ENCODE assay signal across 8 cellular contexts in the genomic region with DNA sequence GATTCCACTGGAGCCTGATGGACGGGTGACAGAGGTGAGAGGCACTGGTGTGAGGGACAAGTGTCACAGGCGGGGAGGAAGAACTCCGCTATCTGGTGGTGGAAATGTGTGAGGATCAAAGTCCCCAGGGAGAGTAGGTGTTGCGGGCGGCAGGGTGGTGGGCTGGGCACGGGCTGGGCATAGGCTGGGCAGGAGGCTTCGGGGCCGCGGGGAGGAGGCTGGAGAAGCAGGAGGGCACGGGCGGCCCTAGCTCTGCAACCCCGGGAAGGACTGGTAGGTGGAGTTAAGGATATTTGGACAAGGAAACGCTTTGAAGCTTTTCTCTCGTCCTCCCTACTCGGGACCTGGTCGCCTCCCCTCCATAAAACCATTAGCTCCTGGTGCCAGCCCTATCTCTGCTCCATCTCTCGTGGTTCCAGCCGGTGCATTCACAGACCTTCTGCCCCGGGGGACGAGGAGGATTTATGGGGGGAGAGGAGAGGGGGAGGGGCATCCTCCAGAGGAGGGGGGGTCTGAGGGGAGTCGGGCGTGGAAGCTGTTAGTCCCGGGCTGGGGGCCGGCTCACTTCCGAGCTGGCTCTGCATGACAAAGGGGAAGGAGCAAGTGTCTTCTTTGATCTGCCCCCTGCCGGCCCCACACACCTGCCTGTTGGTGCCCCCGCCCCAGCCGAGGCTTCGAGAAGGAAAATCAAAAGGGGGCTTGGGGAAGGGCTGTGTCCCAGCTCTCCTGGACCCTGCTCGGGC. TPM values are rescaled to one million over a fixed set of nuclear protein-coding genes. Genes with fewer than 3 reads are reported as not detected.
DNase-seq lines count a peak whose midpoint lies in the region; ATAC-seq and TF ChIP-seq lines count a peak whose summit lies in the region.

No MANE protein-coding gene starts in this region.

- H3K79me2 ChIP-seq in HCT116 (ENCODE audit: insufficient read depth, low read length), result no peaks in the 10 kb centered on the region

- H3K9me3 ChIP-seq in HCT116 (ENCODE audit: control insufficient read depth in 1 of 2, insufficient read depth in 1 of 2, low read depth in 1 of 2, low read length in 2 of 2) (no peaks in the 10 kb centered on the region), iPS-20b (ENCODE audit: insufficient read depth, low read depth, low read length) (no peaks in the 10 kb centered on the region), stomach smooth muscle (ENCODE audit: control insufficient read depth in 2 of 2, low read length in 2 of 2) (no peaks in the 10 kb centered on the region)

- peak; percentile 24 for ATAC-seq in HCT116
- no peak for ATAC-seq in HG03442 (IDR thresholded peaks at IDR 0.05; ENCODE audit: unreplicated experiment)
- no peak for ATAC-seq in GM21515 (IDR thresholded peaks at IDR 0.05; ENCODE audit: unreplicated experiment)

- 0 out of 2 replicates have a peak, but pooled peaks cover 6% of the 10 kb centered on the region for H3K27me3 ChIP-seq in HCT116 (ENCODE audit: insufficient read depth, low read length)
- H3K27me3 ChIP-seq in iPS-20b (ENCODE audit: insufficient read depth, low read length), result peaks cover 81% of the 10 kb centered on the region
- peaks cover 0 to 2% of the 10 kb centered on the region in 2 donors for H3K27me3 ChIP-seq in stomach smooth muscle (ENCODE audit: control insufficient read depth in 1 of 2, insufficient read depth in 2 of 2, low read length in 2 of 2)

- H4K20me1 ChIP-seq in HCT116 (ENCODE audit: insufficient read depth), result no peaks in the 10 kb centered on the region

- TF ChIP-seq POLR2A in HCT116 (IDR thresholded peaks at IDR 0.05; ENCODE audit: borderline replicate concordance, extremely low read depth, insufficient read depth, insufficient read length), result no peak

- H3K4me1 ChIP-seq in HCT116 (ENCODE audit: control insufficient read depth in 1 of 2, insufficient read depth in 2 of 2, low read length in 2 of 2) (peaks cover 3 to 16% of the 10 kb centered on the region in 2 experiments; a peak in 3 of 4 replicates), iPS-20b (ENCODE audit: insufficient read depth, low read length) (peaks cover 9% of the 10 kb centered on the region; the same call in 1 of the 2 replicates), stomach smooth muscle (ENCODE audit: control insufficient read depth, insufficient read depth, low read length) (peaks cover 25% of the 10 kb centered on the region)

- H3K4me1 Mint-ChIP-seq in activated naive CD8-positive, alpha-beta T cell treated with anti-CD3 and anti-CD28 coated beads for 36 hours, result peaks cover 13% of the 10 kb centered on the region

- DNase-seq in AG04449 (ENCODE audit: low read depth, low spot score) (no peak), HCT116 (ENCODE audit: low read depth, low spot score) (no peak), COR-L47 (lab: John Stamatoyannopoulos, UW) (no peak)
- DNase-seq in activated naive CD8-positive, alpha-beta T cell treated with anti-CD3 and anti-CD28 coated beads for 36 hours, result no peak

- H3K27ac ChIP-seq in HCT116 (ENCODE audit: low read depth, low read length) (no peak overlapping the region), iPS-20b (ENCODE audit: low read length) (no peak overlapping the region), stomach smooth muscle (ENCODE audit: low read length) (no peak overlapping the region)

- H3K4me2 ChIP-seq in HCT116 (ENCODE audit: low read length), result peak overlapping the region; percentile 96

- BruUV-seq in HCT116 (replicated peaks; lab: Mats Ljungman, UMichigan), result no TSS peak

- TF ChIP-seq CTCF in AG04449 (IDR thresholded peaks at IDR 0.05; ENCODE audit: insufficient read depth, low read length, missing control alignments), result no peak
- TF ChIP-seq CTCF in HCT116 (IDR thresholded peaks at IDR 0.05 in 2 of 3, conservative IDR thresholded peaks at IDR 0.05 in 1 of 3; ENCODE audit: borderline replicate concordance in 1 of 3, insufficient read depth in 1 of 3, low read depth in 2 of 3, low read length in 2 of 3), result peak in 2 of 3 experiments; percentile 23 to 36; a peak in 1 of 6 replicates

- no peaks in the 10 kb centered on the region for H3K9me2 ChIP-seq in HCT116 (ENCODE audit: insufficient read depth)

- peak overlapping the region; percentile 49 for H2AFZ ChIP-seq in HCT116 (ENCODE audit: low read depth, low read length, poor library complexity, severe bottlenecking)

- H3K4me3 ChIP-seq in AG04449 (ENCODE audit: low read depth, low read length), result peak overlapping the region; percentile 29
- H3K4me3 ChIP-seq in HCT116 (replicated peaks in 1 of 2; ENCODE audit: low read depth in 1 of 2, low read length in 2 of 2), result peak overlapping the region; percentile 43 to 59
- H3K4me3 ChIP-seq in iPS-20b (ENCODE audit: low read length), result peak overlapping the region; percentile 63
- H3K4me3 ChIP-seq in stomach smooth muscle (ENCODE audit: low read length in 2 of 2), result peak overlapping the region; percentile 62 to 75

- RAD21 ChIA-PET in HCT116 (lab: Charles Lee; ENCODE audit: low non-redundant PET in 1 of 2, low total read pairs in 2 of 2, uncharacterized antibody in 2 of 2, unreplicated experiment in 2 of 2), result no interaction called here

- H3K9ac ChIP-seq in HCT116 (ENCODE audit: low read length), result peak overlapping the region; percentile 35; the same call in 1 of the 2 replicates
- no peak overlapping the region for H3K9ac ChIP-seq in iPS-20b (ENCODE audit: low read depth, low read length)
- peak overlapping the region; percentile 21 to 49 for H3K9ac ChIP-seq in stomach smooth muscle (ENCODE audit: low read length in 2 of 2)

- POLR2A ChIA-PET in AG04449 (lab: Yijun Ruan, JAX), result no interaction called here
- POLR2A ChIA-PET in HCT116 (lab: Charles Lee), result no interaction called here

- H3K36me3 Mint-ChIP-seq in activated naive CD8-positive, alpha-beta T cell treated with anti-CD3 and anti-CD28 coated beads for 36 hours, result no peaks in the 10 kb centered on the region

- CTCF ChIA-PET in AG04449 (lab: Yijun Ruan, JAX) (interaction anchor here (0.8 to 13.9 kb wide), 6 partner anchors 10 to 511 kb away, joined by 3 to 269 read pairs (median 10); no protein-coding TSS in a partner anchor), HCT116 (lab: Charles Lee) (interaction anchor here (0.9 to 2.3 kb wide), 2 partner anchors 24 to 511 kb away, joined by 4 to 14 read pairs; no protein-coding TSS in a partner anchor)

- H3K36me3 ChIP-seq in HCT116 (ENCODE audit: control insufficient read depth in 1 of 2, insufficient read depth in 2 of 2, low read length in 2 of 2), result no peaks in the 10 kb centered on the region
- H3K36me3 ChIP-seq in iPS-20b (ENCODE audit: insufficient read depth, low read depth, low read length), result no peaks in the 10 kb centered on the region
- no peaks in the 10 kb centered on the region for H3K36me3 ChIP-seq in stomach smooth muscle (ENCODE audit: control insufficient read depth in 2 of 2, insufficient read depth in 2 of 2, low read length in 2 of 2)

- H3K4me3 Mint-ChIP-seq in activated naive CD8-positive, alpha-beta T cell treated with anti-CD3 and anti-CD28 coated beads for 36 hours, result peak overlapping the region; percentile 65

- H3K27me3 Mint-ChIP-seq in activated naive CD8-positive, alpha-beta T cell treated with anti-CD3 and anti-CD28 coated beads for 36 hours, result peaks cover 76% of the 10 kb centered on the region

- intact Hi-C loops in HCT116 (cut with micrococcal nuclease), result loop anchor here (1.0 to 10.0 kb wide), 2 partner anchors 311 to 955 kb away; no protein-coding TSS in a partner anchor

- TF ChIP-seq RAD21 in HCT116 (IDR thresholded peaks at IDR 0.05; ENCODE audit: low read depth), result no peak

- H3K27ac Mint-ChIP-seq in activated naive CD8-positive, alpha-beta T cell treated with anti-CD3 and anti-CD28 coated beads for 36 hours, result no peak overlapping the region

- no peaks in the 10 kb centered on the region for H3K9me3 Mint-ChIP-seq in activated naive CD8-positive, alpha-beta T cell treated with anti-CD3 and anti-CD28 coated beads for 36 hours

TF ChIP-seq in HCT116, 20 proteins besides CTCF, POLR2A, EP300 and RAD21:
- TF ChIP-seq, protein P1, sequence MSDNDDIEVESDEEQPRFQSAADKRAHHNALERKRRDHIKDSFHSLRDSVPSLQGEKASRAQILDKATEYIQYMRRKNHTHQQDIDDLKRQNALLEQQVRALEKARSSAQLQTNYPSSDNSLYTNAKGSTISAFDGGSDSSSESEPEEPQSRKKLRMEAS (IDR thresholded peaks at IDR 0.05), result no peak

RNA-seq across cellular contexts. Expression of a gene that starts 0.5 kb away (rescaled TPM):
- total RNA-seq in HCT116 (2021; ENCODE audit: unreplicated experiment), result 0.52 TPM
- 0.25 and 0.29 TPM in 2 replicates for polyA plus RNA-seq in HCT116 (2012)
- total RNA-seq in activated naive CD8-positive, alpha-beta T cell treated with anti-CD3 and anti-CD28 coated beads for 36 hours, result under 1 TPM; 0.08 to 0.19 TPM

RNA-seq across cellular contexts. Expression of a gene that starts 35.1 kb away (rescaled TPM):
- 19.0 TPM for total RNA-seq in HCT116 (2021; ENCODE audit: unreplicated experiment)
- polyA plus RNA-seq in HCT116 (2012), result 15.9 and 18.1 TPM in 2 replicates
- 10 to 100 TPM; 18.4 to 18.8 TPM for total RNA-seq in activated naive CD8-positive, alpha-beta T cell treated with anti-CD3 and anti-CD28 coated beads for 36 hours
